Comparison of ENCODE assay signal across 9 cellular contexts in genomic region chr11:33912405-33913361, GRCh38. TPM values are rescaled to one million over a fixed set of nuclear protein-coding genes. Genes with fewer than 3 reads are reported as not detected.
DNase-seq lines count a peak whose midpoint lies in the region; ATAC-seq and TF ChIP-seq lines count a peak whose summit lies in the region.
"Had no signal": no experiment of that assay in that cellular context is flagged by ENCODE, and none has a peak within 500 bp of the region (broad histone marks: within the 10 kb centered on the region; RNA-seq: fewer than 3 reads in every experiment).

No MANE protein-coding gene starts in this region.

- H3K9ac ChIP-seq in SU-DHL-6 (ENCODE audit: low read length), result no peak overlapping the region

- H3K27ac Mint-ChIP-seq in GM23338, result no peak overlapping the region
- H3K27ac Mint-ChIP-seq: activated naive CD4-positive, alpha-beta T cell treated with anti-CD3 and anti-CD28 coated beads, Interleukin-2, amount 50 U/mL, for 24 hours had no signal

- H3F3A ChIP-seq in GM23338 (replicated peaks; ENCODE audit: low read depth) (no peaks in the 10 kb centered on the region), SU-DHL-6 (ENCODE audit: insufficient read depth) (no peaks in the 10 kb centered on the region)

- H3K27ac ChIP-seq in GM23338 (ENCODE audit: low read depth) (no peak overlapping the region), SU-DHL-6 (ENCODE audit: low read depth, low read length) (no peak overlapping the region), right lobe of liver (no peak overlapping the region)

- no peak overlapping the region for H3K4me2 ChIP-seq in GM23338
- no peak overlapping the region for H3K4me2 ChIP-seq in SU-DHL-6 (ENCODE audit: low read depth, low read length, poor library complexity, severe bottlenecking)

- peaks cover 11% of the 10 kb centered on the region; the same call in 2 of the 3 replicates for H3K4me1 Mint-ChIP-seq in GM23338

- no peaks in the 10 kb centered on the region for H3K79me2 ChIP-seq in GM23338 (replicated peaks; ENCODE audit: insufficient read depth)
- no peaks in the 10 kb centered on the region for H3K79me2 ChIP-seq in SU-DHL-6 (ENCODE audit: insufficient read depth, low read length)

- no peaks in the 10 kb centered on the region for H3K9me2 ChIP-seq in GM23338 (ENCODE audit: insufficient read depth)
- H3K9me2 ChIP-seq in SU-DHL-6 (replicated peaks; ENCODE audit: insufficient read depth, low read length), result no peaks in the 10 kb centered on the region

- H3K27me3 ChIP-seq in GM23338 (ENCODE audit: insufficient read depth), result no peaks in the 10 kb centered on the region
- H3K27me3 ChIP-seq in SU-DHL-6 (ENCODE audit: low read length), result no peaks in the 10 kb centered on the region
- H3K27me3 ChIP-seq in right lobe of liver, result no peaks in the 10 kb centered on the region

- peaks cover 6% of the 10 kb centered on the region; the same call in 1 of the 2 replicates for H3K9me3 ChIP-seq in SU-DHL-6 (ENCODE audit: insufficient read depth, low read length)
- H3K9me3 ChIP-seq in right lobe of liver, result no peaks in the 10 kb centered on the region

- peaks cover 14% of the 10 kb centered on the region; the same call in 1 of the 3 replicates for H3K9me3 Mint-ChIP-seq in GM23338

- H3K36me3 ChIP-seq in GM23338 (ENCODE audit: insufficient read depth) (no peaks in the 10 kb centered on the region), SU-DHL-6 (ENCODE audit: low read length) (no peaks in the 10 kb centered on the region), right lobe of liver (no peaks in the 10 kb centered on the region)

- H3K4me3 ChIP-seq in GM23338 (no peak overlapping the region), SU-DHL-6 (ENCODE audit: insufficient read depth, low read length, poor library complexity, severe bottlenecking) (no peak overlapping the region), right lobe of liver (no peak overlapping the region), lower leg skin (ENCODE audit: low read depth, poor library complexity, severe bottlenecking) (no peak overlapping the region)

- no peaks in the 10 kb centered on the region for H3K36me3 Mint-ChIP-seq in GM23338 (ENCODE audit: low read depth)
- H3K36me3 Mint-ChIP-seq: activated naive CD4-positive, alpha-beta T cell treated with anti-CD3 and anti-CD28 coated beads, Interleukin-2, amount 50 U/mL, for 24 hours had no signal

- H4K20me1 ChIP-seq in GM23338 (replicated peaks; ENCODE audit: insufficient read depth) (no peaks in the 10 kb centered on the region), SU-DHL-6 (ENCODE audit: low read depth, low read length) (no peaks in the 10 kb centered on the region)

- intact Hi-C loops in right lobe of liver (cut with DNase I), result no loop called here
- intact Hi-C loops in lower leg skin (cut with DNase I; ENCODE audit: low total_unique reads), result no loop called here

- peak overlapping the region; percentile 91 for H2AFZ ChIP-seq in GM23338
- peak overlapping the region; percentile 7 for H2AFZ ChIP-seq in SU-DHL-6 (ENCODE audit: low read depth, low read length, severe bottlenecking)

- WGBS in right lobe of liver (ENCODE audit: insufficient coverage, low coverage, low lambda C conversion rate, missing lambda C conversion rate), result 56% methylated on average over 9 of the region's 12 CpGs
- WGBS in lower leg skin, 2 donors, result 44 to 48% methylated on average over 12 of the region's 12 CpGs

- H3K27me3 Mint-ChIP-seq in GM23338 (ENCODE audit: insufficient read depth, low read depth, poor library complexity), result peaks cover 6% of the 10 kb centered on the region

- no peak for TF ChIP-seq POLR2A in right lobe of liver (IDR thresholded peaks at IDR 0.05)
- no peak for TF ChIP-seq POLR2A in lower leg skin (IDR thresholded peaks at IDR 0.05)

- DNase-seq in NCI-H1417 (lab: John Stamatoyannopoulos, UW) (peak; percentile 34 to 75 (median 51)), NCI-H1417 treated with DMSO at 0.1 percent for 48 hours (lab: John Stamatoyannopoulos, UW) (no peak), GM23338 (ENCODE audit: low spot score) (no peak), LoVo (ENCODE audit: low spot score) (peak; percentile 22), right lobe of liver (no peak), DMS114 treated with DMSO at 0.1 percent for 48 hours (lab: John Stamatoyannopoulos, UW; ENCODE audit: unreplicated experiment) (no peak), lower leg skin (ENCODE audit: low spot score in 2 of 2) (no peak)

- H3K4me3 Mint-ChIP-seq in GM23338, result no peak overlapping the region
- H3K4me3 Mint-ChIP-seq: activated naive CD4-positive, alpha-beta T cell treated with anti-CD3 and anti-CD28 coated beads, Interleukin-2, amount 50 U/mL, for 24 hours had no signal

- H3K4me1 ChIP-seq in GM23338 (ENCODE audit: insufficient read depth) (peaks cover 10% of the 10 kb centered on the region; the same call in 1 of the 2 replicates), right lobe of liver (no peaks in the 10 kb centered on the region)

- TF ChIP-seq CTCF in GM23338 (conservative IDR thresholded peaks at IDR 0.05; ENCODE audit: low read depth in 2 of 2) (no peak), SU-DHL-6 (IDR thresholded peaks at IDR 0.05; ENCODE audit: insufficient read depth, low read length, poor library complexity, severe bottlenecking) (no peak), right lobe of liver (IDR thresholded peaks at IDR 0.05) (no peak), lower leg skin (IDR thresholded peaks at IDR 0.05) (no peak)

- 0 out of 3 replicates have a peak, but pooled peaks have one; percentile 32 for ATAC-seq in GM23338
- peak; percentile 52 to 73 (median 64) for ATAC-seq in right lobe of liver

TF ChIP-seq in GM23338, 12 proteins besides CTCF, POLR2A, EP300 and RAD21 (continues in another document):
- no peak for TF ChIP-seq REST (IDR thresholded peaks at IDR 0.05; ENCODE audit: unreplicated experiment)
- no peak for TF ChIP-seq EZH2phosphoT487 (IDR thresholded peaks at IDR 0.05; ENCODE audit: unreplicated experiment)
- TF ChIP-seq EZH2 (IDR thresholded peaks at IDR 0.05; ENCODE audit: low read depth, unreplicated experiment), result no peak
- no peak for TF ChIP-seq ZNF114 (CRISPR knock-in tag; IDR thresholded peaks at IDR 0.05)
- no peak for TF ChIP-seq JUNB (IDR thresholded peaks at IDR 0.05; ENCODE audit: unreplicated experiment)
- TF ChIP-seq ETS1 (IDR thresholded peaks at IDR 0.05), result no peak
- TF ChIP-seq STAT1 (IDR thresholded peaks at IDR 0.05; ENCODE audit: unreplicated experiment), result no peak

RNA-seq across cellular contexts. Expression of gene LMO2, which starts 20.8 kb away (rescaled TPM):
- total RNA-seq in GM23338 (2014; rRNA removed; shearing (Covaris generic)), result 3.1 and 3.9 TPM in 2 replicates
- polyA plus RNA-seq in GM23338 (2016; fragmentation: Nextera tagmentation; extraction: Ambion mirVana), result 1.4 and 2.7 TPM in 2 replicates
- total RNA-seq in right lobe of liver (1 to 10 TPM; 3.6 to 7.6 (median 4.9) TPM), lower leg skin (10 to 100 TPM in 2 of 4 donors, 1 to 10 TPM in 2; 2.2 to 15.6 (median 9.8) TPM)

Comparison
In these comparisons a context has a peak if more than half of its experiments do, and no peak if none do; other contexts are left out.
1. DNase-seq: peak in NCI-H1417 (3 of 3) and LoVo (single experiment); none in NCI-H1417 treated with DMSO at 0.1 percent for 48 hours (single experiment), GM23338 (single experiment), right lobe of liver (0 of 3), DMS114 treated with DMSO at 0.1 percent for 48 hours (single experiment) and lower leg skin (0 of 2).